Comparison of ENCODE assay signal across 12 cellular contexts in genomic region chr6:32865724-32866443, GRCh38. TPM values are rescaled to one million over a fixed set of nuclear protein-coding genes. Genes with fewer than 3 reads are reported as not detected.
DNase-seq lines count a peak whose midpoint lies in the region; ATAC-seq, FAIRE-seq and TF ChIP-seq lines count a peak whose summit lies in the region.
"Had no signal": no experiment of that assay in that cellular context is flagged by ENCODE, and none has a peak within 500 bp of the region (broad histone marks: within the 10 kb centered on the region; RNA-seq: fewer than 3 reads in every experiment).

No MANE protein-coding gene starts in this region.

- no peaks in the 10 kb centered on the region for H3K79me2 ChIP-seq in OCI-LY3 (ENCODE audit: low read length)

- H3K4me2 ChIP-seq in OCI-LY3 (ENCODE audit: low read length), result peak overlapping the region; percentile 67

- H2AFZ ChIP-seq in OCI-LY3 (ENCODE audit: low read depth, low read length), result no peak overlapping the region

- peaks cover 0 to 7% (median under 1%) of the 10 kb centered on the region in 3 donors for H3K36me3 Mint-ChIP-seq in immature natural killer cell

- H3K27ac Mint-ChIP-seq in immature natural killer cell, result peak overlapping the region in 5 of 6 donors; percentile 43 to 85 (median 65)

- peaks cover 42% of the 10 kb centered on the region for H3K4me1 ChIP-seq in OCI-LY3 (ENCODE audit: low read length)

- H3K4me3 ChIP-seq in OCI-LY3 (ENCODE audit: low read length), result no peak overlapping the region
- H3K4me3 ChIP-seq: gastrocnemius medialis had no signal

- no peak for ATAC-seq in GM18870 (IDR thresholded peaks at IDR 0.05; ENCODE audit: unreplicated experiment)
- ATAC-seq: gastrocnemius medialis had no signal

- H3K36me3 ChIP-seq in OCI-LY3 (replicated peaks; ENCODE audit: low read depth, low read length), result no peaks in the 10 kb centered on the region
- H3K36me3 ChIP-seq: gastrocnemius medialis had no signal

- peaks cover 10% of the 10 kb centered on the region for H3K27me3 ChIP-seq in OCI-LY3 (ENCODE audit: low read depth, low read length)
- H3K27me3 ChIP-seq: gastrocnemius medialis had no signal

- no peak overlapping the region for H3K9ac ChIP-seq in OCI-LY3 (ENCODE audit: low read length)

- peaks cover 0 to 2% (median 0%) of the 10 kb centered on the region in 3 donors for H3K27me3 Mint-ChIP-seq in immature natural killer cell (ENCODE audit: low read depth in 3 of 3)

- no peaks in the 10 kb centered on the region for H4K20me1 ChIP-seq in OCI-LY3 (ENCODE audit: insufficient read depth, low read length)

- no peak for TF ChIP-seq POLR2A in GM12892 (IDR thresholded peaks at IDR 0.05; ENCODE audit: low read depth, low read length)

- no peak for DNase-seq in GM12892 (ENCODE audit: insufficient read length)
- no peak for DNase-seq in immature natural killer cell
- DNase-seq in hippocampal formation (lab: John Stamatoyannopoulos, UW), result no peak
- DNase-seq: activated CD4-positive, alpha-beta T cell treated with anti-CD3 and anti-CD28 coated beads, Interleukin-2, amount 50 U/mL, for 4 hours; central memory CD4-positive, alpha-beta T cell; gastrocnemius medialis; MM.1S; NCI-H2081 treated with DMSO at 0.1 percent for 48 hours; Right ventricle myocardium superior had no signal

- no peak overlapping the region for H3K4me3 Mint-ChIP-seq in immature natural killer cell

- peaks cover 11 to 25% of the 10 kb centered on the region in 2 donors for H3K4me1 Mint-ChIP-seq in immature natural killer cell

- no peaks in the 10 kb centered on the region for H3K9me3 ChIP-seq in OCI-LY3 (ENCODE audit: insufficient read depth, low read length)
- H3K9me3 ChIP-seq: gastrocnemius medialis had no signal

- no peaks in the 10 kb centered on the region for H3K9me3 Mint-ChIP-seq in immature natural killer cell

- peak; percentile 5 for FAIRE-seq in GM12892 (lab: Jason Lieb, UNC)

- TF ChIP-seq CTCF in OCI-LY3 (IDR thresholded peaks at IDR 0.05; ENCODE audit: low read depth, low read length), result no peak

- H3K27ac ChIP-seq in OCI-LY3 (ENCODE audit: low read length), result peak overlapping the region; percentile 47
- H3K27ac ChIP-seq: C4-2B, gastrocnemius medialis had no signal

RNA-seq across cellular contexts. Expression of gene PSMB9, which starts 11.9 kb away (rescaled TPM):
- polyA plus RNA-seq in GM12892 (2012; ENCODE audit: missing spikeins), result 286 TPM
- polyA plus RNA-seq in immature natural killer cell, result 1,000 to 10,000 TPM in 1 of 3 donors, 100 to 1,000 TPM in 2; 694 to 1,190 (median 822) TPM

RNA-seq across cellular contexts. Expression of gene TAP1, which starts 12.4 kb away (rescaled TPM):
- 151 TPM for polyA plus RNA-seq in GM12892 (2012; ENCODE audit: missing spikeins)
- polyA plus RNA-seq in immature natural killer cell, result 100 to 1,000 TPM; 310 to 465 (median 439) TPM

RNA-seq across cellular contexts. Expression of gene PSMB8, which starts 22.0 kb away (rescaled TPM):
- 358 TPM for polyA plus RNA-seq in GM12892 (2012; ENCODE audit: missing spikeins)
- 100 to 1,000 TPM; 495 to 696 (median 528) TPM for polyA plus RNA-seq in immature natural killer cell

RNA-seq across cellular contexts. Expression of gene TAP2, which starts 27.3 kb away (rescaled TPM):
- 45.5 TPM for polyA plus RNA-seq in GM12892 (2012; ENCODE audit: missing spikeins)
- 10 to 100 TPM; 16.9 to 67.6 (median 30.4) TPM for polyA plus RNA-seq in immature natural killer cell

RNA-seq across cellular contexts. Expression of gene HLA-DOB, which starts 49.1 kb away (rescaled TPM):
- polyA plus RNA-seq in GM12892 (2012; ENCODE audit: missing spikeins), result 71.9 TPM
- 1 to 10 TPM in 2 of 3 donors, under 1 TPM in 1; 0.45 to 6.6 (median 4.8) TPM for polyA plus RNA-seq in immature natural killer cell
